35 cellular contexts compared by ENCODE assay signal in genomic region chr6:35505985-35506384, GRCh38. TPM values are rescaled to one million over a fixed set of nuclear protein-coding genes. Genes with fewer than 3 reads are reported as not detected.
DNase-seq lines count a peak whose midpoint lies in the region; ATAC-seq, FAIRE-seq and TF ChIP-seq lines count a peak whose summit lies in the region.
"Had no signal": no experiment of that assay in that cellular context is flagged by ENCODE, and none has a peak within 500 bp of the region (broad histone marks: within the 10 kb centered on the region; RNA-seq: fewer than 3 reads in every experiment).

No MANE protein-coding gene starts in this region.

- ATAC-seq in T-cell (replicated peaks in 1 of 4), result no peak
- ATAC-seq: gastroesophageal sphincter; left lung; naive thymus-derived CD4-positive, alpha-beta T cell; Panc1 had no signal

- H2AFZ ChIP-seq in endothelial cell of umbilical vein (ENCODE audit: low read depth, low read length) (no peak overlapping the region), neural progenitor cell (replicated peaks) (peak overlapping the region; percentile 88)
- H2AFZ ChIP-seq: GM23248 had no signal

- intact Hi-C loops in endothelial cell of umbilical vein (cut with micrococcal nuclease), result no loop called here

- no peak for FAIRE-seq in endothelial cell of umbilical vein (lab: Jason Lieb, UNC)
- FAIRE-seq: endometrium had no signal

- no peaks in the 10 kb centered on the region for H3K9me1 ChIP-seq in endothelial cell of umbilical vein (replicated peaks; ENCODE audit: control insufficient read depth, extremely low read depth, insufficient read depth, low read length)

- CTCF ChIA-PET in endothelial cell of umbilical vein (lab: Charles Lee), result no interaction called here
- CTCF ChIA-PET in T-cell (lab: Charles Lee), result no interaction called here

- H3K36me3 Mint-ChIP-seq in neural progenitor cell (no peaks in the 10 kb centered on the region), T-cell (no peaks in the 10 kb centered on the region)
- H3K36me3 Mint-ChIP-seq: activated naive CD8-positive, alpha-beta T cell treated with anti-CD3 and anti-CD28 coated beads, Interleukin-2, amount 10 ng/mL, durations not matched to agents 7 days and 5 days; CD14-positive monocyte had no signal

- BruUV-seq in endothelial cell of umbilical vein (replicated peaks; lab: Mats Ljungman, UMichigan), result no TSS peak

- H3K27me3 ChIP-seq in endothelial cell of umbilical vein (ENCODE audit: control insufficient read depth in 2 of 2, insufficient read depth in 2 of 2, low read length in 2 of 2) (peaks cover 15 to 38% of the 10 kb centered on the region in 2 experiments), neural progenitor cell (peaks cover 10% of the 10 kb centered on the region)

- no peak for TF ChIP-seq CTCF in endothelial cell of umbilical vein (IDR thresholded peaks at IDR 0.05; ENCODE audit: extremely low read depth in 1 of 2, insufficient read depth in 1 of 2, low read depth in 1 of 2, low read length in 2 of 2)
- no peak for TF ChIP-seq CTCF in neural progenitor cell (IDR thresholded peaks at IDR 0.05)
- no peak for TF ChIP-seq CTCF in GM10266 (IDR thresholded peaks at IDR 0.05; ENCODE audit: control insufficient read depth, insufficient read depth, low read depth, missing control alignments)

- H3K79me2 ChIP-seq in endothelial cell of umbilical vein (ENCODE audit: control insufficient read depth, insufficient read depth, low read length) (no peaks in the 10 kb centered on the region), neural progenitor cell (ENCODE audit: low read depth) (no peaks in the 10 kb centered on the region)

- H4K20me1 ChIP-seq in endothelial cell of umbilical vein (replicated peaks; ENCODE audit: control insufficient read depth, extremely low read depth, insufficient read depth, low read length) (no peaks in the 10 kb centered on the region), neural progenitor cell (ENCODE audit: low read depth) (no peaks in the 10 kb centered on the region)

- H3K4me1 Mint-ChIP-seq in neural progenitor cell, result peaks cover 35% of the 10 kb centered on the region
- peaks cover 0 to 2% (median 0%) of the 10 kb centered on the region in 3 donors for H3K4me1 Mint-ChIP-seq in T-cell
- H3K4me1 Mint-ChIP-seq: activated CD4-positive, alpha-beta T cell treated with anti-CD3 and anti-CD28 coated beads, Interleukin-2, amount 10 ng/mL, durations not matched to agents 24 days and 14 days; activated naive CD8-positive, alpha-beta T cell treated with anti-CD3 and anti-CD28 coated beads, Interleukin-2, amount 10 ng/mL, durations not matched to agents 7 days and 5 days; CD14-positive monocyte; central memory CD8-positive, alpha-beta T cell had no signal

- H3K9me3 ChIP-seq in endothelial cell of umbilical vein (replicated peaks; ENCODE audit: control insufficient read depth, insufficient read depth, low read length) (no peaks in the 10 kb centered on the region), neural progenitor cell (ENCODE audit: low read depth) (no peaks in the 10 kb centered on the region)
- H3K9me3 ChIP-seq: gastroesophageal sphincter, left lung, stomach, tibial artery had no signal

- dilution Hi-C loops in endothelial cell of umbilical vein (cut with MboI; ENCODE audit: extremely low pct_ligation_motif_present, low sequenced_read_pairs), result no loop called here

- no peak overlapping the region for H3K9ac ChIP-seq in endothelial cell of umbilical vein (replicated peaks; ENCODE audit: extremely low read depth, insufficient read depth, low read length)
- H3K9ac ChIP-seq in neural progenitor cell, result no peak overlapping the region
- H3K9ac ChIP-seq: GM23248 had no signal

- H3K27ac ChIP-seq in endothelial cell of umbilical vein (ENCODE audit: insufficient read depth, low read depth, low read length) (no peak overlapping the region), neural progenitor cell (no peak overlapping the region)
- H3K27ac ChIP-seq: 22Rv1, gastroesophageal sphincter, GM23248, left lung, skin epidermis, stomach, tibial artery, WERI-Rb-1 had no signal

- H3K4me1 ChIP-seq in endothelial cell of umbilical vein (ENCODE audit: control insufficient read depth, extremely low read depth, insufficient read depth, low read length) (no peaks in the 10 kb centered on the region), neural progenitor cell (peaks cover 29% of the 10 kb centered on the region)
- H3K4me1 ChIP-seq: gastroesophageal sphincter, left lung had no signal

- no peaks in the 10 kb centered on the region for H3K9me3 Mint-ChIP-seq in neural progenitor cell
- no peaks in the 10 kb centered on the region for H3K9me3 Mint-ChIP-seq in T-cell
- H3K9me3 Mint-ChIP-seq: activated CD4-positive, alpha-beta T cell treated with anti-CD3 and anti-CD28 coated beads, Interleukin-2, amount 10 ng/mL, durations not matched to agents 24 days and 14 days; activated naive CD8-positive, alpha-beta T cell treated with anti-CD3 and anti-CD28 coated beads, Interleukin-2, amount 10 ng/mL, durations not matched to agents 7 days and 5 days; central memory CD8-positive, alpha-beta T cell had no signal

- H3F3A ChIP-seq in neural progenitor cell (ENCODE audit: low read depth), result peaks cover 13% of the 10 kb centered on the region

- no peak overlapping the region for H3K27ac Mint-ChIP-seq in neural progenitor cell
- H3K27ac Mint-ChIP-seq in T-cell, result no peak overlapping the region
- H3K27ac Mint-ChIP-seq: activated CD4-positive, alpha-beta T cell treated with anti-CD3 and anti-CD28 coated beads, Interleukin-2, amount 10 ng/mL, durations not matched to agents 24 days and 14 days; activated naive CD8-positive, alpha-beta T cell treated with anti-CD3 and anti-CD28 coated beads, Interleukin-2, amount 10 ng/mL, durations not matched to agents 7 days and 5 days; CD14-positive monocyte; naive thymus-derived CD4-positive, alpha-beta T cell had no signal

- H3K4me3 Mint-ChIP-seq in neural progenitor cell, result no peak overlapping the region
- H3K4me3 Mint-ChIP-seq in T-cell, result no peak overlapping the region
- H3K4me3 Mint-ChIP-seq: activated CD4-positive, alpha-beta T cell treated with anti-CD3 and anti-CD28 coated beads, Interleukin-2, amount 10 ng/mL, durations not matched to agents 24 days and 14 days; activated naive CD8-positive, alpha-beta T cell treated with anti-CD3 and anti-CD28 coated beads, Interleukin-2, amount 10 ng/mL, durations not matched to agents 7 days and 5 days; CD14-positive monocyte; central memory CD8-positive, alpha-beta T cell; naive thymus-derived CD4-positive, alpha-beta T cell had no signal

- H3K27me3 Mint-ChIP-seq in neural progenitor cell (ENCODE audit: insufficient read depth, low read depth) (peaks cover 20% of the 10 kb centered on the region), T-cell (peaks cover 2 to 31% of the 10 kb centered on the region in 2 donors)

- H3K4me3 ChIP-seq in endothelial cell of umbilical vein (replicated peaks in 1 of 3; ENCODE audit: insufficient read depth in 1 of 3, low read depth in 1 of 3, low read length in 3 of 3) (no peak overlapping the region), neural progenitor cell (no peak overlapping the region)
- H3K4me3 ChIP-seq: gastroesophageal sphincter, GM23248, left lung, skin epidermis, stomach, tibial artery had no signal

- H3K36me3 ChIP-seq in endothelial cell of umbilical vein (ENCODE audit: control insufficient read depth in 2 of 2, extremely low read depth in 1 of 2, insufficient read depth in 2 of 2, low read length in 2 of 2) (no peaks in the 10 kb centered on the region), neural progenitor cell (no peaks in the 10 kb centered on the region)
- H3K36me3 ChIP-seq: gastroesophageal sphincter, left lung, stomach, tibial artery had no signal

- no peak overlapping the region for H3K4me2 ChIP-seq in endothelial cell of umbilical vein (ENCODE audit: insufficient read depth, low read length)
- H3K4me2 ChIP-seq in neural progenitor cell, result no peak overlapping the region

- POLR2A ChIA-PET in endothelial cell of umbilical vein (lab: Charles Lee), result no interaction called here
- POLR2A ChIA-PET in T-cell (lab: Charles Lee), result no interaction called here

- DNase-seq in DMS53 (lab: John Stamatoyannopoulos, UW) (peak; percentile 47), DMS53 treated with DMSO at 0.1 percent for 48 hours (lab: John Stamatoyannopoulos, UW; ENCODE audit: unreplicated experiment) (no peak), endothelial cell of umbilical vein (ENCODE audit: low read depth, low spot score) (no peak), neural progenitor cell (ENCODE audit: low spot score) (no peak), T-cell (no peak), GM10266 (ENCODE audit: extremely low spot score) (no peak)
- DNase-seq: activated CD4-positive, alpha-beta T cell treated with anti-CD3 and anti-CD28 coated beads, Interleukin-2, amount 10 ng/mL, durations not matched to agents 24 days and 14 days; activated gamma-delta T cell; activated naive CD8-positive, alpha-beta T cell treated with anti-CD3 and anti-CD28 coated beads, Interleukin-2, amount 10 ng/mL, durations not matched to agents 7 days and 5 days; activated T-cell treated with anti-CD3 and anti-CD28 coated beads, Interleukin-2, amount 50 U/mL, for 1 hour; dermis blood vessel endothelial cell; EL; GM23248; hippocampal formation; midbrain; naive thymus-derived CD4-positive, alpha-beta T cell; NCI-H1092 treated with DMSO at 0.1 percent for 48 hours; NCI-H1930; NCI-H524 treated with DMSO at 0.1 percent for 48 hours; SHP77 treated with DMSO at 0.1 percent for 48 hours; stimulated activated CD8-positive, alpha-beta memory T cell treated with anti-CD3 and anti-CD28 coated beads, Interleukin-4, amount 100 ng/mL, for 48 hours; stomach; SW 1271; T1000; tibial artery; WERI-Rb-1 had no signal

- no peak for TF ChIP-seq POLR2A in endothelial cell of umbilical vein (IDR thresholded peaks at IDR 0.05; ENCODE audit: low read depth, low read length)

RNA-seq across cellular contexts. Expression of gene TULP1, which starts 6.7 kb away (rescaled TPM):
- total RNA-seq in endothelial cell of umbilical vein (not detected in 2 replicates), neural progenitor cell (ENCODE audit: low replicate concordance) (0.46 TPM in 1 of 2 replicates, not detected in the other), T-cell (not detected)
- polyA plus RNA-seq in endothelial cell of umbilical vein, result not detected in 2 replicates
- polyA plus RNA-seq in endothelial cell of umbilical vein (2011; cell fraction: cytosol; rRNA removed), result not detected in 2 replicates
- polyA plus RNA-seq in endothelial cell of umbilical vein (2011; cell fraction: nucleus; rRNA removed), result not detected in 2 replicates
- polyA plus RNA-seq in endothelial cell of umbilical vein (2012), result not detected in 2 replicates
- polyA minus RNA-seq in endothelial cell of umbilical vein, result not detected in 2 replicates
- not detected for polyA minus RNA-seq in endothelial cell of umbilical vein (2011; cell fraction: cytosol; rRNA and poly(A)+ RNA removed)
- polyA minus RNA-seq in endothelial cell of umbilical vein (2011; cell fraction: nucleus; rRNA and poly(A)+ RNA removed), result not detected in 2 replicates
- total RNA-seq: activated CD4-positive, alpha-beta T cell treated with anti-CD3 and anti-CD28 coated beads, Interleukin-2, amount 10 ng/mL, durations not matched to agents 24 days and 14 days; activated CD8-positive, alpha-beta memory T cell treated with anti-CD3 and anti-CD28 coated beads for 36 hours; activated naive CD8-positive, alpha-beta T cell treated with anti-CD3 and anti-CD28 coated beads, Interleukin-2, amount 10 ng/mL, durations not matched to agents 7 days and 5 days; dermis blood vessel endothelial cell; GM23248; left lung; naive thymus-derived CD4-positive, alpha-beta T cell; stomach had no signal
- polyA plus RNA-seq: CD14-positive monocyte; GM23248; naive thymus-derived CD4-positive, alpha-beta T cell had no signal

RNA-seq across cellular contexts. Expression of gene TEAD3, which starts 9.1 kb away (rescaled TPM):
- total RNA-seq in endothelial cell of umbilical vein (1.1 and 2.0 TPM in 2 replicates), neural progenitor cell (ENCODE audit: low replicate concordance) (9.7 and 23.5 TPM in 2 replicates), T-cell (under 1 TPM in 3 of 5 donors, not detected in 2; 0.26 to 0.53 (median 0.41) TPM)
- polyA plus RNA-seq in endothelial cell of umbilical vein, result 1.6 and 1.7 TPM in 2 replicates
- 1.4 and 1.6 TPM in 2 replicates for polyA plus RNA-seq in endothelial cell of umbilical vein (2011; cell fraction: cytosol; rRNA removed)
- polyA plus RNA-seq in endothelial cell of umbilical vein (2011; cell fraction: nucleus; rRNA removed), result 2.2 and 3.7 TPM in 2 replicates
- polyA plus RNA-seq in endothelial cell of umbilical vein (2012), result 1.2 and 2.3 TPM in 2 replicates
- 0.70 and 2.0 TPM in 2 replicates for polyA minus RNA-seq in endothelial cell of umbilical vein
- polyA minus RNA-seq in endothelial cell of umbilical vein (2011; cell fraction: cytosol; rRNA and poly(A)+ RNA removed), result 4.2 TPM
- polyA minus RNA-seq in endothelial cell of umbilical vein (2011; cell fraction: nucleus; rRNA and poly(A)+ RNA removed), result 0.48 TPM in 2 replicates
- polyA plus RNA-seq: CD14-positive monocyte had no signal

RNA-seq across cellular contexts. Expression of gene RPL10A, which starts 37.8 kb away (rescaled TPM):
- 1,327 and 1,339 TPM in 2 replicates for total RNA-seq in endothelial cell of umbilical vein
- 1,956 and 2,053 TPM in 2 replicates for polyA plus RNA-seq in endothelial cell of umbilical vein
- 2,740 and 3,664 TPM in 2 replicates for polyA plus RNA-seq in endothelial cell of umbilical vein (2011; cell fraction: cytosol; rRNA removed)
- polyA plus RNA-seq in endothelial cell of umbilical vein (2011; cell fraction: nucleus; rRNA removed), result 979 and 1,138 TPM in 2 replicates
- 2,181 and 2,192 TPM in 2 replicates for polyA plus RNA-seq in endothelial cell of umbilical vein (2012)
- polyA minus RNA-seq in endothelial cell of umbilical vein, result 780 and 808 TPM in 2 replicates
- polyA minus RNA-seq in endothelial cell of umbilical vein (2011; cell fraction: cytosol; rRNA and poly(A)+ RNA removed), result 702 TPM
- 141 and 181 TPM in 2 replicates for polyA minus RNA-seq in endothelial cell of umbilical vein (2011; cell fraction: nucleus; rRNA and poly(A)+ RNA removed)
- total RNA-seq in neural progenitor cell (ENCODE audit: low replicate concordance), result 2,002 and 2,026 TPM in 2 replicates
- total RNA-seq in T-cell, result 1,000 to 10,000 TPM; 1,890 to 2,203 (median 2,081) TPM

RNA-seq across cellular contexts. Expression of gene FANCE, which starts 53.8 kb away (rescaled TPM):
- total RNA-seq in endothelial cell of umbilical vein (11.0 and 12.7 TPM in 2 replicates), neural progenitor cell (ENCODE audit: low replicate concordance) (9.3 and 23.9 TPM in 2 replicates), T-cell (10 to 100 TPM in 3 of 5 donors, 1 to 10 TPM in 2; 5.6 to 12.8 (median 11.7) TPM)
- polyA plus RNA-seq in endothelial cell of umbilical vein, result 9.1 and 9.5 TPM in 2 replicates
- 10.2 and 11.4 TPM in 2 replicates for polyA plus RNA-seq in endothelial cell of umbilical vein (2011; cell fraction: cytosol; rRNA removed)
- 7.8 and 8.5 TPM in 2 replicates for polyA plus RNA-seq in endothelial cell of umbilical vein (2011; cell fraction: nucleus; rRNA removed)
- 4.8 and 5.8 TPM in 2 replicates for polyA plus RNA-seq in endothelial cell of umbilical vein (2012)
- polyA minus RNA-seq in endothelial cell of umbilical vein, result 7.3 and 9.4 TPM in 2 replicates
- 13.1 TPM for polyA minus RNA-seq in endothelial cell of umbilical vein (2011; cell fraction: cytosol; rRNA and poly(A)+ RNA removed)
- polyA minus RNA-seq in endothelial cell of umbilical vein (2011; cell fraction: nucleus; rRNA and poly(A)+ RNA removed), result 2.0 and 2.8 TPM in 2 replicates
